10 cellular contexts compared by ENCODE assay signal in the genomic region with DNA sequence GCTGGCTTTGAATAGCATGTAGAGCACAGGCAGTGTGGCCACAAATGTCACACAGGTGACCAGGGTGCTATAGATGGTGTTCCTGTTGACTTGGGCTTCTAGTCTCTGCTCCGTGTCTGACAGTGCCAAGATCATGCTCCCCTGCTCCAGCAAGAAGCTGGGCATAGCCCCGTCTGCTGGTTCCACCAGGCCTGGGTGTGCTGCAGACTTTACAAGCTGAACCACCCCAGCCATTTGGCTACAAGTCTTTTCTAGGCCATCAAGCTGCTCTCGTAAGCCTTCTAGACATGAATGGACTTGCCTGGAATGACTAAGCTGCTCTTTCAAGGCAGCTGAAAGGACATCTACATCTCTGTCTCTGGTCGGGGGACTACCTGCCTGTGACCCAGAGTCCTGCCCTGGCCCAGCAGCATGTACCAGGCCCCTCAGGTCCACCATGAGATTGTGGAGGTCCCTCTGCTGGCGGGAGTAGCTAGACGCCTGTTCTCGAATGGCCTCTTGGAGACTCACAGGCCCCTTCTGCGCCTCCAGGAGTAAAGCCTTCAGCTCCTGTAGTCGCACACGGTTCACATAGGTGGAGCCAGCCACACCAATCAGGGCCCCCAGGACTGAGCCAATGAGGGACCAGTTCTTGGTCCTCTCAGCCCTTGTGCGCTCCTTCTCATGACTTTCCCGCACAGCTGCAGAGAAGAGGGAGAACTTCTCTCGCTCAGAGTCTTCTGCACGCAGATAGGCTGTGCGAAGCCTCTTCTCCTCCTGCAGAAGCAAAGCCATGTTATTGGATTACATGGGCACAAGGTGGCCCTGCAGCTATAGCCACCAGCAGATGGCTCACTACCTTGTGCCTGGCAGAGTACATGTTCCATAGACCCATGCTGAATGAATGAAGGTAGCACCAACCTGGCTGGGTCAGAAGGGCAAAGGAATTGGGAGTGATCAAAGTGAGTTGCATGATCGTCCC. TPM values are rescaled to one million over a fixed set of nuclear protein-coding genes. Genes with fewer than 3 reads are reported as not detected.
DNase-seq lines count a peak whose midpoint lies in the region; ATAC-seq, FAIRE-seq and TF ChIP-seq lines count a peak whose summit lies in the region.
"Had no signal": no experiment of that assay in that cellular context is flagged by ENCODE, and none has a peak within 500 bp of the region (broad histone marks: within the 10 kb centered on the region; RNA-seq: fewer than 3 reads in every experiment).

No MANE protein-coding gene starts in this region.

- 81% methylated on average over 14 of the region's 16 CpGs for WGBS in A549 (ENCODE audit: missing lambda C conversion rate)

- no peaks in the 10 kb centered on the region for H3K27me3 Mint-ChIP-seq in HFFc6 (ENCODE audit: insufficient read depth)

- H3K27ac Mint-ChIP-seq in HFFc6 = peak overlapping the region; percentile 61; the same call in 1 of the 2 replicates

- H3K4me3 Mint-ChIP-seq in HFFc6 = peak overlapping the region; percentile 65; the same call in 1 of the 2 replicates

- peak in 1 of 2 experiments; percentile 13; a peak in 2 of 6 replicates for ATAC-seq in A549
- no peak for ATAC-seq in lower lobe of right lung
- ATAC-seq in HG03025 (IDR thresholded peaks at IDR 0.05; ENCODE audit: low FRiP score, unreplicated experiment) = no peak

- H3K4me2 ChIP-seq in A549 = no peak overlapping the region

- CTCF ChIA-PET in A549 (lab: Yijun Ruan, JAX) = interaction anchor here (0.7 to 13.6 kb wide), 7 partner anchors 19 to 242 kb away, joined by 3 to 488 read pairs (median 5); no protein-coding TSS in a partner anchor

- peaks cover 49% of the 10 kb centered on the region for H3K4me1 Mint-ChIP-seq in HFFc6 (ENCODE audit: low read depth)

- TF ChIP-seq POLR2A in A549 (IDR thresholded peaks at IDR 0.05; ENCODE audit: low read length) = no peak
- TF ChIP-seq POLR2A in breast epithelium (IDR thresholded peaks at IDR 0.05) = no peak

- H3K4me3 ChIP-seq in A549 (no peak overlapping the region), breast epithelium (peak overlapping the region in 1 of 3 donors; percentile 27), lower lobe of right lung (no peak overlapping the region)
- H3K4me3 ChIP-seq: lung had no signal

- peaks cover 49% of the 10 kb centered on the region for H3K4me1 ChIP-seq in A549
- peaks cover 9 to 13% of the 10 kb centered on the region in 2 donors for H3K4me1 ChIP-seq in breast epithelium
- H3K4me1 ChIP-seq in lower lobe of right lung = peaks cover 51% of the 10 kb centered on the region

- TF ChIP-seq CTCF in A549 (IDR thresholded peaks at IDR 0.05) = peak; percentile 26; the same call in 1 of the 3 replicates
- peak; percentile 51 for TF ChIP-seq CTCF in HFFc6 (IDR thresholded peaks at IDR 0.05)
- TF ChIP-seq CTCF in breast epithelium (IDR thresholded peaks at IDR 0.05) = no peak
- TF ChIP-seq CTCF in lower lobe of right lung (IDR thresholded peaks at IDR 0.05) = peak; percentile 7

- H3K36me3 Mint-ChIP-seq in HFFc6 (ENCODE audit: low read depth) = peaks cover 6% of the 10 kb centered on the region
- H3K36me3 Mint-ChIP-seq: CD4-positive, CD25-positive, alpha-beta regulatory T cell had no signal

- H3K36me3 ChIP-seq in breast epithelium = no peaks in the 10 kb centered on the region
- H3K36me3 ChIP-seq in lower lobe of right lung = peaks cover 14% of the 10 kb centered on the region

- no peak for TF ChIP-seq RAD21 in A549 (conservative IDR thresholded peaks at IDR 0.05 in 1 of 2, IDR thresholded peaks at IDR 0.05 in 1 of 2)

- intact Hi-C loops in breast epithelium (cut with DNase I; ENCODE audit: low total_unique reads) (no loop called here), lower lobe of right lung (cut with DNase I) (no loop called here)

- no peaks in the 10 kb centered on the region for H3K9me3 ChIP-seq in A549
- no peaks in the 10 kb centered on the region for H3K9me3 ChIP-seq in breast epithelium
- H3K9me3 ChIP-seq in lower lobe of right lung = no peaks in the 10 kb centered on the region

- no peak for FAIRE-seq in A549 (lab: Jason Lieb, UNC)

- POLR2A ChIA-PET in A549 (lab: Yijun Ruan, JAX) = interaction anchor here (1.2 kb wide), 1 partner anchor 14 kb away, joined by 3 read pairs; the partner anchor contains the start of gene ATRIP

- H3K27me3 ChIP-seq in breast epithelium = no peaks in the 10 kb centered on the region
- H3K27me3 ChIP-seq in lower lobe of right lung (ENCODE audit: low read depth) = peaks cover 4% of the 10 kb centered on the region

- DNase-seq in A549 (ENCODE audit: low read depth in 1 of 2, low spot score in 1 of 2) (peak in 1 of 2 experiments; percentile 53), HFFc6 (no peak), breast epithelium (ENCODE audit: low spot score in 2 of 2) (no peak), lower lobe of right lung (no peak), UCSD-AML1 (lab: John Stamatoyannopoulos, UW; ENCODE audit: unreplicated experiment) (no peak), NOMO-1 (lab: John Stamatoyannopoulos, UW; ENCODE audit: unreplicated experiment in 2 of 2) (no peak), AG08395 (ENCODE audit: low spot score) (no peak)

- TF ChIP-seq EP300 in A549 (IDR thresholded peaks at IDR 0.05) = no peak

- H3K9me3 Mint-ChIP-seq in HFFc6 = no peaks in the 10 kb centered on the region

- H3K27ac ChIP-seq in A549 = peak overlapping the region; percentile 16 to 67; a peak in 3 of 6 replicates
- peak overlapping the region; percentile 96 for H3K27ac ChIP-seq in breast epithelium
- peak overlapping the region; percentile 37 for H3K27ac ChIP-seq in lower lobe of right lung

TF ChIP-seq in A549, 52 proteins besides CTCF, POLR2A, EP300 and RAD21:
- TF ChIP-seq MAFK (IDR thresholded peaks at IDR 0.05; ENCODE audit: partially characterized antibody) = no peak
- TF ChIP-seq CHD2 (IDR thresholded peaks at IDR 0.05; ENCODE audit: low read length, partially characterized antibody) = no peak
- TF ChIP-seq KDM5A (IDR thresholded peaks at IDR 0.05) = no peak
- TF ChIP-seq ELK1 (IDR thresholded peaks at IDR 0.05; ENCODE audit: low read depth, low read length) = no peak
- TF ChIP-seq PBX3 (IDR thresholded peaks at IDR 0.05) = no peak
- TF ChIP-seq ZSCAN20 (CRISPR knock-in tag; IDR thresholded peaks at IDR 0.05) = no peak

RNA-seq across cellular contexts. Expression of gene PLXNB1, which starts 2.8 kb away (rescaled TPM):
- polyA plus RNA-seq in A549 (2011; rRNA removed) (10.0 and 12.6 TPM in 2 replicates), A549 (2017; fragmentation: RNase III; extraction: RNeasy Plus Mini Kit Qiagen cat#74134 plus additional on column Dnase treatment) (16.7 to 20.9 TPM (median 20.5 TPM) in 3 replicates)
- 11.8 and 15.0 TPM in 2 replicates for polyA plus RNA-seq in A549 (2012; cell fraction: cytosol; rRNA removed)
- polyA plus RNA-seq in A549 (2012; cell fraction: nucleus; rRNA removed) = 87.1 and 98.2 TPM in 2 replicates
- 27.0 and 33.1 TPM in 2 replicates for polyA minus RNA-seq in A549 (2011; rRNA and poly(A)+ RNA removed)
- total RNA-seq in HFFc6 (2021; fragmentation: NEBNext Ultra II Directional; extraction: Animal tissue kit (Norgen Biotek cat#: 25700)) = 10 to 100 TPM; 11.1 to 15.5 (median 12.8) TPM
- total RNA-seq in breast epithelium (100 to 1,000 TPM in 2 of 3 donors, 10 to 100 TPM in 1; 60.2 to 182 (median 148) TPM), lower lobe of right lung (94.3 TPM)

RNA-seq across cellular contexts. Expression of gene CCDC51, which starts 7.2 kb away (rescaled TPM):
- polyA plus RNA-seq in A549 (2011; rRNA removed) (19.8 and 22.9 TPM in 2 replicates), A549 (2017; fragmentation: RNase III; extraction: RNeasy Plus Mini Kit Qiagen cat#74134 plus additional on column Dnase treatment) (24.6 to 26.7 TPM (median 25.7 TPM) in 3 replicates)
- 26.0 and 26.1 TPM in 2 replicates for polyA plus RNA-seq in A549 (2012; cell fraction: cytosol; rRNA removed)
- 17.5 and 19.2 TPM in 2 replicates for polyA plus RNA-seq in A549 (2012; cell fraction: nucleus; rRNA removed)
- polyA minus RNA-seq in A549 (2011; rRNA and poly(A)+ RNA removed) = 11.1 and 14.0 TPM in 2 replicates
- total RNA-seq in HFFc6 (2021; fragmentation: NEBNext Ultra II Directional; extraction: Animal tissue kit (Norgen Biotek cat#: 25700)) = 10 to 100 TPM; 10.1 to 15.3 (median 12.5) TPM
- total RNA-seq in breast epithelium (10 to 100 TPM; 12.5 to 14.7 (median 13.9) TPM), lower lobe of right lung (8.6 TPM)

RNA-seq across cellular contexts. Expression of gene TMA7, which starts 7.4 kb away (rescaled TPM):
- polyA plus RNA-seq in A549 (2011; rRNA removed) (139 and 303 TPM in 2 replicates), A549 (2017; fragmentation: RNase III; extraction: RNeasy Plus Mini Kit Qiagen cat#74134 plus additional on column Dnase treatment) (417 to 485 TPM (median 420 TPM) in 3 replicates)
- 117 and 193 TPM in 2 replicates for polyA plus RNA-seq in A549 (2012; cell fraction: cytosol; rRNA removed)
- 29.3 and 61.3 TPM in 2 replicates for polyA plus RNA-seq in A549 (2012; cell fraction: nucleus; rRNA removed)
- 10.5 and 15.8 TPM in 2 replicates for polyA minus RNA-seq in A549 (2011; rRNA and poly(A)+ RNA removed)
- 100 to 1,000 TPM; 213 to 341 (median 280) TPM for total RNA-seq in HFFc6 (2021; fragmentation: NEBNext Ultra II Directional; extraction: Animal tissue kit (Norgen Biotek cat#: 25700))
- total RNA-seq in breast epithelium (100 to 1,000 TPM; 270 to 343 (median 333) TPM), lower lobe of right lung (153 TPM)

RNA-seq across cellular contexts. Expression of gene ATRIP, which starts 13.8 kb away (rescaled TPM):
- polyA plus RNA-seq in A549 (2011; rRNA removed) = 8.5 and 9.4 TPM in 2 replicates
- polyA plus RNA-seq in A549 (2012; cell fraction: cytosol; rRNA removed) = 8.6 and 8.9 TPM in 2 replicates
- polyA plus RNA-seq in A549 (2012; cell fraction: nucleus; rRNA removed) = 21.4 and 21.5 TPM in 2 replicates
- 5.8 to 6.6 TPM (median 6.1 TPM) in 3 replicates for polyA plus RNA-seq in A549 (2017; fragmentation: RNase III; extraction: RNeasy Plus Mini Kit Qiagen cat#74134 plus additional on column Dnase treatment)
- polyA minus RNA-seq in A549 (2011; rRNA and poly(A)+ RNA removed) = 12.5 and 13.1 TPM in 2 replicates
- 10 to 100 TPM in 1 of 6 experiments, 1 to 10 TPM in 5; 7.0 to 10.5 (median 8.2) TPM for total RNA-seq in HFFc6 (2021; fragmentation: NEBNext Ultra II Directional; extraction: Animal tissue kit (Norgen Biotek cat#: 25700))
- total RNA-seq in breast epithelium = 1 to 10 TPM; 8.2 to 8.6 (median 8.2) TPM
- 5.9 TPM for total RNA-seq in lower lobe of right lung

Comparison
In these comparisons a context has a peak if more than half of its experiments do, and no peak if none do; other contexts are left out.
1. H3K27ac ChIP-seq: peak in every context shown above with its lines; median percentile 96 in breast epithelium; 42 in A549; 37 in lower lobe of right lung.
2. CTCF ChIP-seq: peak in A549 (single experiment), HFFc6 (single experiment) and lower lobe of right lung (single experiment); none in breast epithelium (0 of 3).